17 cellular contexts compared by ENCODE assay signal in genomic region chr4:53161475-53162423, GRCh38.
DNase-seq lines count a peak whose midpoint lies in the region; ATAC-seq and TF ChIP-seq lines count a peak whose summit lies in the region.
"Had no signal": no experiment of that assay in that cellular context is flagged by ENCODE, and none has a peak within 500 bp of the region (broad histone marks: within the 10 kb centered on the region; RNA-seq: fewer than 3 reads in every experiment).

No MANE protein-coding gene starts in this region.

- H3K27ac ChIP-seq in MM.1S (ENCODE audit: low read length) = no peak overlapping the region
- H3K27ac ChIP-seq: RWPE1, SJSA1 had no signal

- TF ChIP-seq CTCF in MM.1S (IDR thresholded peaks at IDR 0.05; ENCODE audit: low read length) = no peak

- H3K9me3 ChIP-seq in MM.1S (replicated peaks; ENCODE audit: insufficient read depth, low read length) = no peaks in the 10 kb centered on the region
- H3K9me3 ChIP-seq: SJSA1 had no signal

- no peak for ATAC-seq in HG02885 (IDR thresholded peaks at IDR 0.05; ENCODE audit: poor library complexity, unreplicated experiment)

- H3K9ac ChIP-seq in MM.1S (ENCODE audit: low read length) = no peak overlapping the region

- H4K20me1 ChIP-seq in MM.1S (ENCODE audit: insufficient read depth, low read length) = no peaks in the 10 kb centered on the region

- peak; percentile 9 for DNase-seq in Ammon's horn (ENCODE audit: low spot score)
- DNase-seq in NCI-H146 (lab: John Stamatoyannopoulos, UW) = peak; percentile 13
- DNase-seq in fibroblast of peridontal ligament (ENCODE audit: extremely low read depth) = peak; percentile 65
- peak; percentile 9 for DNase-seq in medulla oblongata (ENCODE audit: extremely low spot score)
- DNase-seq in NCI-H510A (lab: John Stamatoyannopoulos, UW) = no peak
- DNase-seq in COR-L47 (lab: John Stamatoyannopoulos, UW) = no peak
- no peak for DNase-seq in MM.1S
- DNase-seq: AML-193; CD4-positive, CD25-positive, alpha-beta regulatory T cell; NCI-H2029; NCI-H2171 treated with DMSO at 0.1 percent for 48 hours; NCI-H446 treated with DMSO at 0.1 percent for 48 hours; NCI-H748 treated with DMSO at 0.1 percent for 48 hours; OCI-M1 had no signal

- no peak overlapping the region for H3K4me3 ChIP-seq in MM.1S (ENCODE audit: low read length)
- H3K4me3 ChIP-seq: SJSA1 had no signal

- H3F3A ChIP-seq in MM.1S (ENCODE audit: insufficient read depth, low read length) = no peaks in the 10 kb centered on the region

- no peaks in the 10 kb centered on the region for H3K4me1 ChIP-seq in MM.1S (ENCODE audit: low read length)
- H3K4me1 ChIP-seq: SJSA1 had no signal

- H3K9me2 ChIP-seq in MM.1S (replicated peaks; ENCODE audit: insufficient read depth, low read length) = no peaks in the 10 kb centered on the region

- H2AFZ ChIP-seq in MM.1S (ENCODE audit: low read length) = no peak overlapping the region

- no peaks in the 10 kb centered on the region for H3K36me3 ChIP-seq in MM.1S (replicated peaks; ENCODE audit: insufficient read depth, low read length)
- H3K36me3 ChIP-seq: SJSA1 had no signal

- no peaks in the 10 kb centered on the region for H3K79me2 ChIP-seq in MM.1S (ENCODE audit: low read length)

- no peaks in the 10 kb centered on the region for H3K27me3 ChIP-seq in MM.1S (replicated peaks; ENCODE audit: insufficient read depth, low read length)
- H3K27me3 ChIP-seq: SJSA1 had no signal

- no peak overlapping the region for H3K4me2 ChIP-seq in MM.1S (ENCODE audit: low read depth, low read length)

Comparison
In these comparisons a context has a peak if more than half of its experiments do, and no peak if none do; other contexts are left out.
1. DNase-seq: peak in Ammon's horn (single experiment), NCI-H146 (single experiment), fibroblast of peridontal ligament (single experiment) and medulla oblongata (single experiment); none in NCI-H510A (single experiment), COR-L47 (single experiment) and MM.1S (single experiment).